1 cellular context compared by ENCODE assay signal in the genomic region with DNA sequence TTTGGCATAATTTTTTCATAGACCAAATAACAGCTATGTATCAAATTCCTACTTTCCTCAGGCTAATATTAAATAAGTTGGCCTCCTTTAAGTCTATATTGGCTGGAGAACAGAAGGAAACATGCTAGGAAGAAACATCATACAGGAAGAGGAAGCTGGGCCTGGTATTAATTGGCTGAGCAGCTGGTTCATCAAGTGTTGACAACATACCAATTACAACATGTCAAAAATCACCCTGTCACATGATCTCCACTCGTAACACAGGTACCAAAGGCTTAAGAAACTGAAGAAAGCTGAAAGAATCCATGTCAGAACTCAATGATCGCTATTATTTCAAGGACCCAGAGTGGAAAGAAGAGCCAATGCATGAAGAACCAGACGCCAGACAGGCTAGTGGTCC.
A peak's percentile ranks its signal among the peaks of the same experiment; 100 is the strongest.
TF ChIP-seq lines count a peak whose summit lies in the region.

No MANE protein-coding gene starts in this region.

TF ChIP-seq in K562, 482 proteins besides CTCF, POLR2A, EP300 and RAD21:
- TF ChIP-seq TFAM (CRISPR knock-in tag; conservative IDR thresholded peaks at IDR 0.05): no peak
- TF ChIP-seq, protein P1, sequence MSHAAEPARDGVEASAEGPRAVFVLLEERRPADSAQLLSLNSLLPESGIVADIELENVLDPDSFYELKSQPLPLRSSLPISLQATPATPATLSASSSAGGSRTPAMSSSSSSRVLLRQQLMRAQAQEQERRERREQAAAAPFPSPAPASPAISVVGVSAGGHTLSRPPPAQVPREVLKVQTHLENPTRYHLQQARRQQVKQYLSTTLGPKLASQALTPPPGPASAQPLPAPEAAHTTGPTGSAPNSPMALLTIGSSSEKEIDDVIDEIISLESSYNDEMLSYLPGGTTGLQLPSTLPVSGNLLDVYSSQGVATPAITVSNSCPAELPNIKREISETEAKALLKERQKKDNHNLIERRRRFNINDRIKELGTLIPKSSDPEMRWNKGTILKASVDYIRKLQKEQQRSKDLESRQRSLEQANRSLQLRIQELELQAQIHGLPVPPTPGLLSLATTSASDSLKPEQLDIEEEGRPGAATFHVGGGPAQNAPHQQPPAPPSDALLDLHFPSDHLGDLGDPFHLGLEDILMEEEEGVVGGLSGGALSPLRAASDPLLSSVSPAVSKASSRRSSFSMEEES (CRISPR knock-in tag; IDR thresholded peaks at IDR 0.05): peak; percentile 45
